3 cellular contexts compared by ENCODE assay signal in genomic region chr1:51714374-51715019, GRCh38.
TF ChIP-seq lines count a peak whose summit lies in the region.

No MANE protein-coding gene starts in this region.

TF ChIP-seq in HepG2, 621 proteins besides CTCF, POLR2A, EP300 and RAD21:
- TF ChIP-seq HOXD1 (CRISPR knock-in tag; IDR thresholded peaks at IDR 0.05) (no peak), SYNCRIP (IDR thresholded peaks at IDR 0.05; ENCODE audit: insufficient read depth, low read depth, low read length) (no peak), CREB1 (IDR thresholded peaks at IDR 0.05) (no peak), CREB1 (CRISPR knock-in tag; IDR thresholded peaks at IDR 0.05) (no peak), ZNF710 (CRISPR knock-in tag; IDR thresholded peaks at IDR 0.05; ENCODE audit: borderline replicate concordance) (no peak), CCDC6 (CRISPR knock-in tag; IDR thresholded peaks at IDR 0.05) (no peak), CHD2 (IDR thresholded peaks at IDR 0.05; ENCODE audit: low read depth, low read length) (no peak), MYNN (CRISPR knock-in tag; IDR thresholded peaks at IDR 0.05; ENCODE audit: low read depth) (no peak), ZMYM4 (CRISPR knock-in tag; IDR thresholded peaks at IDR 0.05) (no peak), ERF (CRISPR knock-in tag; IDR thresholded peaks at IDR 0.05) (no peak), NPAS2 (CRISPR knock-in tag; IDR thresholded peaks at IDR 0.05; ENCODE audit: borderline replicate concordance) (no peak), ZNF773 (CRISPR knock-in tag; IDR thresholded peaks at IDR 0.05; ENCODE audit: borderline replicate concordance) (no peak), TEAD3 (CRISPR knock-in tag; optimal IDR thresholded peaks at IDR 0.05; ENCODE audit: borderline replicate concordance) (no peak), ZBTB3 (CRISPR knock-in tag; IDR thresholded peaks at IDR 0.05; ENCODE audit: borderline replicate concordance, low read depth) (no peak), KLF6 (CRISPR knock-in tag; IDR thresholded peaks at IDR 0.05) (no peak), RFX5 (IDR thresholded peaks at IDR 0.05; ENCODE audit: low read depth, low read length) (no peak), ZNF570 (CRISPR knock-in tag; IDR thresholded peaks at IDR 0.05; ENCODE audit: borderline replicate concordance) (no peak)

TF ChIP-seq in IMR-90, 13 proteins besides CTCF, POLR2A, EP300 and RAD21:
- TF ChIP-seq CEBPB (IDR thresholded peaks at IDR 0.05; ENCODE audit: low read depth, low read length) (no peak), USF2 (IDR thresholded peaks at IDR 0.05; ENCODE audit: low read depth, low read length) (no peak), BHLHE40 (IDR thresholded peaks at IDR 0.05; ENCODE audit: low read depth, low read length) (no peak), ELK1 (IDR thresholded peaks at IDR 0.05; ENCODE audit: borderline replicate concordance, low read depth, low read length) (no peak), MAFK (IDR thresholded peaks at IDR 0.05; ENCODE audit: low read depth, low read length) (no peak)

TF ChIP-seq in K562, 482 proteins besides CTCF, POLR2A, EP300 and RAD21:
- TF ChIP-seq GTF2A2 (tag; IDR thresholded peaks at IDR 0.05), result no peak
